Comparison of ENCODE assay signal across 17 cellular contexts in genomic region chr9:19828586-19828985, GRCh38. TPM values are rescaled to one million over a fixed set of nuclear protein-coding genes. Genes with fewer than 3 reads are reported as not detected.
DNase-seq lines count a peak whose midpoint lies in the region; ATAC-seq and TF ChIP-seq lines count a peak whose summit lies in the region.
"Had no signal": no experiment of that assay in that cellular context is flagged by ENCODE, and none has a peak within 500 bp of the region (broad histone marks: within the 10 kb centered on the region; RNA-seq: fewer than 3 reads in every experiment).

No MANE protein-coding gene starts in this region.

- ATAC-seq in GM18520 (IDR thresholded peaks at IDR 0.05; ENCODE audit: unreplicated experiment) = no peak
- ATAC-seq: GM12878, T-helper 17 cell had no signal

- no peaks in the 10 kb centered on the region for H3K36me3 ChIP-seq in BE2C
- H3K36me3 ChIP-seq: BLaER1 had no signal

- no peak overlapping the region for H3K4me3 ChIP-seq in BE2C (ENCODE audit: low read depth, low read length)
- H3K4me3 ChIP-seq: BLaER1, GM12878 had no signal

- TF ChIP-seq CTCF in BE2C (IDR thresholded peaks at IDR 0.05; ENCODE audit: low read depth, low read length) = no peak

- H3K27me3 ChIP-seq in BE2C = no peaks in the 10 kb centered on the region
- H3K27me3 ChIP-seq: BLaER1 had no signal

- DNase-seq in DMS 273 (lab: John Stamatoyannopoulos, UW; ENCODE audit: unreplicated experiment) (peak; percentile 89), NCI-H1105 (lab: John Stamatoyannopoulos, UW) (peak; percentile 34), NCI-H748 (lab: John Stamatoyannopoulos, UW; ENCODE audit: unreplicated experiment) (peak; percentile 97), myocyte (ENCODE audit: low read depth) (peak; percentile 84), EL (no peak), BE2C (no peak)
- DNase-seq: KG1, NCI-H2107, NCI-H526 treated with DMSO at 0.1 percent for 48 hours, SHP77, T-helper 17 cell had no signal

- H3K9me3 ChIP-seq in BE2C = no peaks in the 10 kb centered on the region

- no peaks in the 10 kb centered on the region for H3K4me1 ChIP-seq in BE2C
- H3K4me1 ChIP-seq: BLaER1 had no signal

RNA-seq across cellular contexts. Expression of gene SLC24A2, which starts 39.7 kb away (rescaled TPM):
- total RNA-seq in myocyte = 0.26 and 0.53 TPM in 2 replicates
- polyA plus RNA-seq in myocyte (2012) = 0.97 TPM
- not detected for polyA plus RNA-seq in BE2C (2012; ENCODE audit: insufficient read depth, insufficient read length, low read depth)
- total RNA-seq: G401, GM12878, MCF 10A, T-helper 17 cell had no signal
- polyA plus RNA-seq: AG04450, GM12878 had no signal

Comparison
In these comparisons a context has a peak if more than half of its experiments do, and no peak if none do; other contexts are left out.
1. DNase-seq: peak in DMS 273 (single experiment), NCI-H1105 (single experiment), NCI-H748 (single experiment) and myocyte (single experiment); none in EL (single experiment) and BE2C (single experiment).